Comparison of ENCODE assay signal across 13 cellular contexts in genomic region chr6:126182650-126183311, GRCh38.
DNase-seq lines count a peak whose midpoint lies in the region; ATAC-seq and TF ChIP-seq lines count a peak whose summit lies in the region.
"Had no signal": no experiment of that assay in that cellular context is flagged by ENCODE, and none has a peak within 500 bp of the region (broad histone marks: within the 10 kb centered on the region; RNA-seq: fewer than 3 reads in every experiment).

No MANE protein-coding gene starts in this region.

- H3K27ac Mint-ChIP-seq in Calu3 (ENCODE audit: unreplicated experiment), result peak overlapping the region; percentile 93
- no peak overlapping the region for H3K27ac Mint-ChIP-seq in CD8-positive, alpha-beta T cell
- H3K27ac Mint-ChIP-seq: activated CD8-positive, alpha-beta T cell treated with anti-CD3 and anti-CD28 coated beads for 36 hours; activated naive CD8-positive, alpha-beta T cell treated with anti-CD3 and anti-CD28 coated beads, Interleukin-2, amount 10 ng/mL, durations not matched to agents 7 days and 5 days had no signal

- H3K27ac ChIP-seq in CD8-positive, alpha-beta T cell (ENCODE audit: low read depth, low read length), result no peak overlapping the region
- H3K27ac ChIP-seq: dorsolateral prefrontal cortex, KMS-11, thyroid gland had no signal

- no TSS peak for BruUV-seq in Calu3 (replicated peaks; lab: Mats Ljungman, UMichigan)

- no peaks in the 10 kb centered on the region for H3K27me3 Mint-ChIP-seq in Calu3 (ENCODE audit: unreplicated experiment)
- H3K27me3 Mint-ChIP-seq in CD8-positive, alpha-beta T cell (ENCODE audit: low read depth), result no peaks in the 10 kb centered on the region
- H3K27me3 Mint-ChIP-seq: activated CD8-positive, alpha-beta T cell treated with anti-CD3 and anti-CD28 coated beads for 36 hours; activated naive CD8-positive, alpha-beta T cell treated with anti-CD3 and anti-CD28 coated beads, Interleukin-2, amount 10 ng/mL, durations not matched to agents 7 days and 5 days had no signal

- H3K4me1 Mint-ChIP-seq in Calu3 (ENCODE audit: low read depth, unreplicated experiment), result peaks cover 37% of the 10 kb centered on the region
- H3K4me1 Mint-ChIP-seq in CD8-positive, alpha-beta T cell (ENCODE audit: low read depth), result no peaks in the 10 kb centered on the region
- H3K4me1 Mint-ChIP-seq: activated naive CD8-positive, alpha-beta T cell treated with anti-CD3 and anti-CD28 coated beads, Interleukin-2, amount 10 ng/mL, durations not matched to agents 7 days and 5 days had no signal

- H3K36me3 ChIP-seq in kidney epithelial cell (ENCODE audit: control insufficient read depth, insufficient read depth, low read length), result no peaks in the 10 kb centered on the region
- no peaks in the 10 kb centered on the region for H3K36me3 ChIP-seq in CD8-positive, alpha-beta T cell (ENCODE audit: insufficient read depth, low read length)
- H3K36me3 ChIP-seq: thyroid gland had no signal

- H3K9me3 Mint-ChIP-seq in Calu3 (ENCODE audit: low read depth, unreplicated experiment), result no peaks in the 10 kb centered on the region
- H3K9me3 Mint-ChIP-seq in CD8-positive, alpha-beta T cell, result no peaks in the 10 kb centered on the region
- H3K9me3 Mint-ChIP-seq: activated CD8-positive, alpha-beta T cell treated with anti-CD3 and anti-CD28 coated beads for 36 hours; activated naive CD8-positive, alpha-beta T cell treated with anti-CD3 and anti-CD28 coated beads, Interleukin-2, amount 10 ng/mL, durations not matched to agents 7 days and 5 days had no signal

- CTCF ChIA-PET in Calu3 (lab: Charles Lee), result no interaction called here
- CTCF ChIA-PET in CD8-positive, alpha-beta T cell (lab: Charles Lee), result no interaction called here

- H3K36me3 Mint-ChIP-seq in Calu3 (ENCODE audit: insufficient read depth, unreplicated experiment), result peaks cover 22% of the 10 kb centered on the region
- no peaks in the 10 kb centered on the region for H3K36me3 Mint-ChIP-seq in CD8-positive, alpha-beta T cell
- H3K36me3 Mint-ChIP-seq: activated naive CD8-positive, alpha-beta T cell treated with anti-CD3 and anti-CD28 coated beads, Interleukin-2, amount 10 ng/mL, durations not matched to agents 7 days and 5 days had no signal

- no peaks in the 10 kb centered on the region for H3K4me1 ChIP-seq in CD8-positive, alpha-beta T cell (ENCODE audit: insufficient read depth, low read length)
- H3K4me1 ChIP-seq: thyroid gland had no signal

- no peak overlapping the region for H3K4me3 ChIP-seq in kidney epithelial cell (ENCODE audit: low read depth, low read length)
- no peak overlapping the region for H3K4me3 ChIP-seq in CD8-positive, alpha-beta T cell (ENCODE audit: low read depth, low read length)
- H3K4me3 ChIP-seq: dorsolateral prefrontal cortex, thyroid gland had no signal

- POLR2A ChIA-PET in CD8-positive, alpha-beta T cell (lab: Charles Lee), result no interaction called here

- DNase-seq in Calu3 (peak; percentile 81), astrocyte of the hippocampus (ENCODE audit: low read depth, low spot score) (peak; percentile 15), kidney epithelial cell (ENCODE audit: low read depth) (peak; percentile 45), Ammon's horn (ENCODE audit: low spot score) (no peak)
- no peak for DNase-seq in CD8-positive, alpha-beta T cell
- DNase-seq: activated CD8-positive, alpha-beta T cell treated with anti-CD3 and anti-CD28 coated beads for 36 hours; activated naive CD8-positive, alpha-beta T cell treated with anti-CD3 and anti-CD28 coated beads, Interleukin-2, amount 10 ng/mL, durations not matched to agents 7 days and 5 days; dorsolateral prefrontal cortex; thyroid gland had no signal

- peak overlapping the region; percentile 44 for H3K4me3 Mint-ChIP-seq in Calu3 (ENCODE audit: low read depth, unreplicated experiment)
- no peak overlapping the region for H3K4me3 Mint-ChIP-seq in CD8-positive, alpha-beta T cell
- H3K4me3 Mint-ChIP-seq: activated CD8-positive, alpha-beta T cell treated with anti-CD3 and anti-CD28 coated beads for 36 hours; activated naive CD8-positive, alpha-beta T cell treated with anti-CD3 and anti-CD28 coated beads, Interleukin-2, amount 10 ng/mL, durations not matched to agents 7 days and 5 days had no signal

- H3K27me3 ChIP-seq in kidney epithelial cell (ENCODE audit: control insufficient read depth, insufficient read depth, low read length), result no peaks in the 10 kb centered on the region
- H3K27me3 ChIP-seq in CD8-positive, alpha-beta T cell (ENCODE audit: insufficient read depth, low read length), result no peaks in the 10 kb centered on the region
- H3K27me3 ChIP-seq: dorsolateral prefrontal cortex, thyroid gland had no signal

- ATAC-seq in HG02870 (IDR thresholded peaks at IDR 0.05; ENCODE audit: unreplicated experiment) (peak; percentile 39), HG03135 (IDR thresholded peaks at IDR 0.05; ENCODE audit: unreplicated experiment) (no peak), HG03097 (IDR thresholded peaks at IDR 0.05; ENCODE audit: low FRiP score, unreplicated experiment) (no peak)
- no peak for ATAC-seq in CD8-positive, alpha-beta T cell
- ATAC-seq: activated CD8-positive, alpha-beta T cell treated with anti-CD3 and anti-CD28 coated beads for 36 hours had no signal

- TF ChIP-seq CTCF in Calu3 (IDR thresholded peaks at IDR 0.05; ENCODE audit: unreplicated experiment), result no peak
- no peak for TF ChIP-seq CTCF in kidney epithelial cell (IDR thresholded peaks at IDR 0.05; ENCODE audit: insufficient read depth, low read length, poor library complexity, severe bottlenecking)
- no peak for TF ChIP-seq CTCF in CD8-positive, alpha-beta T cell (IDR thresholded peaks at IDR 0.05)

- intact Hi-C loops in Calu3 (cut with micrococcal nuclease; ENCODE audit: unreplicated experiment), result loop anchor here (2.0 to 5.0 kb wide), 3 partner anchors 128 to 240 kb away; partner anchors contain the start of gene CENPW
- intact Hi-C loops in CD8-positive, alpha-beta T cell (cut with DNase I, micrococcal nuclease), result no loop called here

- H3K9me3 ChIP-seq in CD8-positive, alpha-beta T cell (ENCODE audit: low read length), result no peaks in the 10 kb centered on the region
- H3K9me3 ChIP-seq: thyroid gland had no signal

Comparison
In these comparisons a context has a peak if more than half of its experiments do, and no peak if none do; other contexts are left out.
1. DNase-seq: peak in Calu3 (single experiment), astrocyte of the hippocampus (single experiment) and kidney epithelial cell (single experiment); none in Ammon's horn (single experiment) and CD8-positive, alpha-beta T cell (0 of 7).